ENCODE assay signal across 13 cellular contexts in genomic region chr11:76694664-76695063, GRCh38. TPM values are rescaled to one million over a fixed set of nuclear protein-coding genes. Genes with fewer than 3 reads are reported as not detected.
A peak's percentile ranks its signal among the peaks of the same experiment; 100 is the strongest.
DNase-seq lines count a peak whose midpoint lies in the region; ATAC-seq and TF ChIP-seq lines count a peak whose summit lies in the region.
"Had no signal": no experiment of that assay in that cellular context is flagged by ENCODE, and none has a peak within 500 bp of the region (broad histone marks: within the 10 kb centered on the region; RNA-seq: fewer than 3 reads in every experiment).

No MANE protein-coding gene starts in this region.

- ATAC-seq in omental fat pad (ENCODE audit: low FRiP score), result no peak
- ATAC-seq in activated naive CD4-positive, alpha-beta T cell treated with anti-CD3 and anti-CD28 coated beads, Interleukin-2, amount 50 U/mL, for 72 hours, result no peak
- ATAC-seq: left lobe of liver had no signal

- DNase-seq in EH (ENCODE audit: low read depth) (peak; percentile 77), RKO (ENCODE audit: low spot score) (peak; percentile 34), epithelial cell of esophagus (ENCODE audit: low read depth) (peak; percentile 79), pulmonary artery endothelial cell (ENCODE audit: low read depth, low spot score) (peak; percentile 86), omental fat pad (ENCODE audit: low spot score) (no peak), cerebellum (ENCODE audit: low spot score) (no peak)
- DNase-seq in activated naive CD4-positive, alpha-beta T cell treated with anti-CD3 and anti-CD28 coated beads, Interleukin-2, amount 50 U/mL, for 72 hours (ENCODE audit: low spot score in 2 of 2), result no peak
- DNase-seq: activated CD4-positive, alpha-beta memory T cell treated with anti-CD3 and anti-CD28 coated beads for 36 hours; hippocampal formation; stimulated activated CD4-positive, alpha-beta T cell treated with anti-CD3 and anti-CD28 coated beads, Interleukin-4, amount 100 ng/mL, for 1 hour; upper lobe of left lung had no signal

- no peaks in the 10 kb centered on the region for H3K9me3 Mint-ChIP-seq in activated naive CD4-positive, alpha-beta T cell treated with anti-CD3 and anti-CD28 coated beads, Interleukin-2, amount 50 U/mL, for 72 hours
- H3K9me3 Mint-ChIP-seq: activated CD4-positive, alpha-beta memory T cell treated with anti-CD3 and anti-CD28 coated beads for 36 hours had no signal

- H3K4me3 ChIP-seq in epithelial cell of esophagus (ENCODE audit: low read length), result no peak overlapping the region
- H3K4me3 ChIP-seq: SJSA1, upper lobe of left lung had no signal

- TF ChIP-seq CTCF in epithelial cell of esophagus (IDR thresholded peaks at IDR 0.05; ENCODE audit: insufficient read depth, low read depth, low read length, missing control alignments) (no peak), omental fat pad (IDR thresholded peaks at IDR 0.05) (no peak)

- no peak overlapping the region for H3K27ac Mint-ChIP-seq in activated naive CD4-positive, alpha-beta T cell treated with anti-CD3 and anti-CD28 coated beads, Interleukin-2, amount 50 U/mL, for 72 hours
- H3K27ac Mint-ChIP-seq: activated CD4-positive, alpha-beta memory T cell treated with anti-CD3 and anti-CD28 coated beads for 36 hours had no signal

- H3K36me3 Mint-ChIP-seq in activated naive CD4-positive, alpha-beta T cell treated with anti-CD3 and anti-CD28 coated beads, Interleukin-2, amount 50 U/mL, for 72 hours, result no peaks in the 10 kb centered on the region
- H3K36me3 Mint-ChIP-seq: activated CD4-positive, alpha-beta memory T cell treated with anti-CD3 and anti-CD28 coated beads for 36 hours had no signal

RNA-seq across cellular contexts. Expression of gene LRRC32, which starts 24.1 kb away (rescaled TPM):
- total RNA-seq in pulmonary artery endothelial cell (16.1 and 24.7 TPM in 2 replicates), omental fat pad (100 to 1,000 TPM in 1 of 4 donors, 10 to 100 TPM in 3; 18.7 to 222 (median 68.7) TPM), cerebellum (3.6 TPM)
- under 1 TPM; 0.30 to 0.43 TPM for total RNA-seq in activated naive CD4-positive, alpha-beta T cell treated with anti-CD3 and anti-CD28 coated beads, Interleukin-2, amount 50 U/mL, for 72 hours

Comparison
In these comparisons a context has a peak if more than half of its experiments do, and no peak if none do; other contexts are left out.
1. DNase-seq: peak in EH (single experiment), RKO (single experiment), epithelial cell of esophagus (single experiment) and pulmonary artery endothelial cell (single experiment); none in omental fat pad (single experiment), cerebellum (single experiment) and activated naive CD4-positive, alpha-beta T cell treated with anti-CD3 and anti-CD28 coated beads, Interleukin-2, amount 50 U/mL, for 72 hours (0 of 2).